In the genomic region with DNA sequence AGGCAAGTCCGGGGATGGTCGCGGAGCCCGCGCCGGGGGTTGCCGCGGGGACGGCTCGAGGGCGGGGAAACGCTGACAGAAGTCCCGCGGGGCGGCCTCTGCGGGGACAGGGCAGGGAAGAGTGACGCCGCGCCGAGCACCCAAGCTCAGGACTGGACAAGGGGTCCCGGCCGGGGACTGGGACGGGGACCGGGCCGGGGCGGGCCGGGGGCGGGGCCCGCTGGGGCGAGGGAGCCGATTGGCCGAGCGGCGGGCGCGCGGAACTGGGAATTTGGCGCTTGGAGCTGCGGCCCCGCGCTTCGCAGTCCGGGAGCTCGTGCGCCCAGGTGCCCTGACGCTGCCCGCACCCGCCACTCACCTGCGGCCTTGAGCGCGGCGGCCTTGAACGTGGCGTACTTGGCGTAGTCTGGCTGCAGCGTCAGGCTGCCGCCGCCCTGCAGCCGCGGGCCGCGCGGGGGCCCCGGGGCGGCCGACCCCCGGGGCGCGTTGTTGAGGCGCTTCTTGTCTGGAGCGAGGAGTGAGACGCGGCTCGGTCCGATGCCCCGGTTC, we compare ENCODE assay signal across 9 cellular contexts. TPM values are rescaled to one million over a fixed set of nuclear protein-coding genes. Genes with fewer than 3 reads are reported as not detected.
DNase-seq lines count a peak whose midpoint lies in the region; ATAC-seq and TF ChIP-seq lines count a peak whose summit lies in the region.
"Had no signal": no experiment of that assay in that cellular context is flagged by ENCODE, and none has a peak within 500 bp of the region (broad histone marks: within the 10 kb centered on the region; RNA-seq: fewer than 3 reads in every experiment).

No MANE protein-coding gene starts in this region.

- H3K9ac ChIP-seq in PC-3 (ENCODE audit: low read length): no peak overlapping the region

- intact Hi-C loops in PC-3 (cut with micrococcal nuclease): no loop called here

- no peaks in the 10 kb centered on the region for H3K9me2 ChIP-seq in PC-3 (replicated peaks; ENCODE audit: low read length)

- peaks cover 0 to 40% (median 12%) of the 10 kb centered on the region in 4 donors for H3K4me1 Mint-ChIP-seq in CD4-positive, CD25-positive, alpha-beta regulatory T cell
- peaks cover 6% of the 10 kb centered on the region for H3K4me1 Mint-ChIP-seq in glutamatergic neuron (ENCODE audit: low read depth, unreplicated experiment)

- no peak for TF ChIP-seq CTCF in PC-3 (conservative IDR thresholded peaks at IDR 0.05; ENCODE audit: low read depth, low read length)
- TF ChIP-seq CTCF in glutamatergic neuron (IDR thresholded peaks at IDR 0.05; ENCODE audit: partially characterized antibody, unreplicated experiment): no peak
- no peak for TF ChIP-seq CTCF in osteoblast (IDR thresholded peaks at IDR 0.05; ENCODE audit: extremely low read depth, low read depth, low read length)

- POLR2A ChIA-PET in PC-3 (lab: Charles Lee; ENCODE audit: unreplicated experiment): no interaction called here

- no peak overlapping the region for H3K27ac ChIP-seq in CD4-positive, CD25-positive, alpha-beta regulatory T cell (ENCODE audit: insufficient read depth, low read length, poor library complexity, severe bottlenecking)
- no peak overlapping the region for H3K27ac ChIP-seq in PC-3 (ENCODE audit: low read length)
- H3K27ac ChIP-seq in osteoblast (ENCODE audit: low read depth, low read length): no peak overlapping the region

- peaks cover 45% of the 10 kb centered on the region for H3K27me3 Mint-ChIP-seq in CD4-positive, CD25-positive, alpha-beta regulatory T cell
- H3K27me3 Mint-ChIP-seq in glutamatergic neuron (ENCODE audit: unreplicated experiment): peaks cover 22% of the 10 kb centered on the region

- no peak overlapping the region for H3K27ac Mint-ChIP-seq in CD4-positive, CD25-positive, alpha-beta regulatory T cell
- no peak overlapping the region for H3K27ac Mint-ChIP-seq in glutamatergic neuron (ENCODE audit: unreplicated experiment)

- H3K27me3 ChIP-seq in CD4-positive, CD25-positive, alpha-beta regulatory T cell (ENCODE audit: control insufficient read depth, insufficient read depth, low read length): peaks cover 14% of the 10 kb centered on the region
- H3K27me3 ChIP-seq in PC-3 (ENCODE audit: low read length) (0 out of 2 replicates have a peak, but pooled peaks cover 6% of the 10 kb centered on the region), osteoblast (ENCODE audit: insufficient read depth, low read length) (peaks cover 55% of the 10 kb centered on the region)

- H3K4me2 ChIP-seq in PC-3 (ENCODE audit: low read length) (peak overlapping the region; percentile 74), osteoblast (ENCODE audit: insufficient read depth, low read length) (peak overlapping the region; percentile 43)

- peaks cover 1% of the 10 kb centered on the region for H3K36me3 ChIP-seq in CD4-positive, CD25-positive, alpha-beta regulatory T cell (ENCODE audit: control insufficient read depth, insufficient read depth, low read length)
- H3K36me3 ChIP-seq in PC-3 (ENCODE audit: low read depth, low read length) (no peaks in the 10 kb centered on the region), osteoblast (ENCODE audit: insufficient read depth, low read length) (no peaks in the 10 kb centered on the region)

- CTCF ChIA-PET in PC-3 (lab: Charles Lee): no interaction called here

- BruUV-seq in PC-3 (replicated peaks; lab: Mats Ljungman, UMichigan): no TSS peak

- H3F3A ChIP-seq in PC-3 (ENCODE audit: low read length, unreplicated experiment): no peaks in the 10 kb centered on the region

- no peaks in the 10 kb centered on the region for H4K20me1 ChIP-seq in PC-3 (ENCODE audit: low read length)
- H4K20me1 ChIP-seq in osteoblast (ENCODE audit: insufficient read depth, low read length): peaks cover 6% of the 10 kb centered on the region

- peaks cover 0 to 3% (median 0%) of the 10 kb centered on the region in 7 donors for H3K9me3 Mint-ChIP-seq in CD4-positive, CD25-positive, alpha-beta regulatory T cell
- peaks cover 4% of the 10 kb centered on the region for H3K9me3 Mint-ChIP-seq in glutamatergic neuron (ENCODE audit: unreplicated experiment)

- H3K79me2 ChIP-seq in PC-3 (ENCODE audit: low read length) (no peaks in the 10 kb centered on the region), osteoblast (ENCODE audit: insufficient read depth, low read length) (no peaks in the 10 kb centered on the region)

- H2AFZ ChIP-seq in PC-3 (ENCODE audit: low read length): 0 out of 2 replicates have a peak overlapping the region, but pooled peaks have one; percentile 30
- no peak overlapping the region for H2AFZ ChIP-seq in osteoblast (ENCODE audit: low read length)

- H3K4me1 ChIP-seq in CD4-positive, CD25-positive, alpha-beta regulatory T cell (ENCODE audit: control insufficient read depth, insufficient read depth, low read length, poor library complexity, severe bottlenecking): peaks cover 51% of the 10 kb centered on the region
- H3K4me1 ChIP-seq in PC-3 (ENCODE audit: insufficient read depth, low read length): no peaks in the 10 kb centered on the region
- H3K4me1 ChIP-seq in osteoblast (ENCODE audit: insufficient read depth, low read length): no peaks in the 10 kb centered on the region

- peak in 1 of 3 donors; percentile 35 for DNase-seq in CD4-positive, CD25-positive, alpha-beta regulatory T cell
- DNase-seq in PC-3 (no peak), glutamatergic neuron (peak; percentile 60), osteoblast (ENCODE audit: insufficient read length, low spot score, missing footprints) (peak; percentile 95)
- DNase-seq in activated CD8-positive, alpha-beta memory T cell treated with anti-CD3 and anti-CD28 coated beads for 24 hours: no peak

- no peak overlapping the region for H3K4me3 ChIP-seq in CD4-positive, CD25-positive, alpha-beta regulatory T cell (ENCODE audit: low read depth, low read length)
- H3K4me3 ChIP-seq in PC-3 (ENCODE audit: low read length) (peak overlapping the region; percentile 47; the same call in 1 of the 2 replicates), osteoblast (ENCODE audit: insufficient read depth, low read length) (peak overlapping the region; percentile 13)

- peak overlapping the region in 3 of 4 donors; percentile 38 to 65 (median 56) for H3K4me3 Mint-ChIP-seq in CD4-positive, CD25-positive, alpha-beta regulatory T cell
- no peak overlapping the region for H3K4me3 Mint-ChIP-seq in glutamatergic neuron (ENCODE audit: unreplicated experiment)

- ATAC-seq in CD4-positive, CD25-positive, alpha-beta regulatory T cell (ENCODE audit: low read depth in 2 of 2): peak in 1 of 2 donors; percentile 6
- ATAC-seq in PC-3 (no peak), GM21737 (IDR thresholded peaks at IDR 0.05; ENCODE audit: unreplicated experiment) (no peak), GM21619 (IDR thresholded peaks at IDR 0.05; ENCODE audit: unreplicated experiment) (no peak), HG02678 (IDR thresholded peaks at IDR 0.05; ENCODE audit: unreplicated experiment) (no peak)

- no peaks in the 10 kb centered on the region for H3K9me3 ChIP-seq in CD4-positive, CD25-positive, alpha-beta regulatory T cell (ENCODE audit: control insufficient read depth in 2 of 2, low read length in 2 of 2)
- H3K9me3 ChIP-seq in PC-3 (ENCODE audit: low read length) (no peaks in the 10 kb centered on the region), osteoblast (ENCODE audit: low read depth, low read length) (no peaks in the 10 kb centered on the region)

- peaks cover 3% of the 10 kb centered on the region for H3K36me3 Mint-ChIP-seq in CD4-positive, CD25-positive, alpha-beta regulatory T cell
- H3K36me3 Mint-ChIP-seq in glutamatergic neuron (ENCODE audit: unreplicated experiment): no peaks in the 10 kb centered on the region

RNA-seq across cellular contexts. Expression of gene SHISA8, which starts 4.8 kb away (rescaled TPM):
- 0.27 TPM for total RNA-seq in CD4-positive, CD25-positive, alpha-beta regulatory T cell
- under 1 TPM in 1 of 4 donors, not detected in 3; 0.28 TPM for polyA plus RNA-seq in CD4-positive, CD25-positive, alpha-beta regulatory T cell
- total RNA-seq in PC-3 (2014; rRNA removed) (not detected in 2 replicates), glutamatergic neuron (ENCODE audit: unreplicated experiment) (not detected), osteoblast (not detected in 2 replicates)
- total RNA-seq: kidney epithelial cell had no signal

RNA-seq across cellular contexts. Expression of gene TNFRSF13C, which starts 16.5 kb away (rescaled TPM):
- total RNA-seq in CD4-positive, CD25-positive, alpha-beta regulatory T cell: 10.1 TPM
- polyA plus RNA-seq in CD4-positive, CD25-positive, alpha-beta regulatory T cell: 1 to 10 TPM; 1.2 to 3.6 (median 2.0) TPM
- 0.58 and 0.66 TPM in 2 replicates for total RNA-seq in PC-3 (2014; rRNA removed)
- 0.37 TPM for total RNA-seq in glutamatergic neuron (ENCODE audit: unreplicated experiment)
- total RNA-seq in osteoblast: under 0.01 TPM in 2 replicates

RNA-seq across cellular contexts. Expression of gene CENPM, which starts 36.8 kb away (rescaled TPM):
- 33.9 TPM for total RNA-seq in CD4-positive, CD25-positive, alpha-beta regulatory T cell
- polyA plus RNA-seq in CD4-positive, CD25-positive, alpha-beta regulatory T cell: 10 to 100 TPM; 52.9 to 75.7 (median 65.8) TPM
- total RNA-seq in PC-3 (2014; rRNA removed): 75.9 and 77.5 TPM in 2 replicates
- total RNA-seq in glutamatergic neuron (ENCODE audit: unreplicated experiment): 3.4 TPM
- total RNA-seq in osteoblast: 1.2 and 1.8 TPM in 2 replicates

RNA-seq across cellular contexts. Expression of gene SEPTIN3, which starts 59.1 kb away (rescaled TPM):
- total RNA-seq in CD4-positive, CD25-positive, alpha-beta regulatory T cell: 0.67 TPM
- under 1 TPM in 3 of 4 donors, not detected in 1; 0.11 to 0.49 (median 0.39) TPM for polyA plus RNA-seq in CD4-positive, CD25-positive, alpha-beta regulatory T cell
- total RNA-seq in PC-3 (2014; rRNA removed) (1.2 and 3.6 TPM in 2 replicates), glutamatergic neuron (ENCODE audit: unreplicated experiment) (216 TPM), osteoblast (0.29 and 0.36 TPM in 2 replicates)

Comparison
In these comparisons a context has a peak if more than half of its experiments do, and no peak if none do; other contexts are left out.
1. DNase-seq: peak in glutamatergic neuron (single experiment) and osteoblast (single experiment); none in PC-3 (single experiment) and activated CD8-positive, alpha-beta memory T cell treated with anti-CD3 and anti-CD28 coated beads for 24 hours (single experiment).